8 cellular contexts compared by ENCODE assay signal in genomic region chr5:96439477-96440184, GRCh38. TPM values are rescaled to one million over a fixed set of nuclear protein-coding genes. Genes with fewer than 3 reads are reported as not detected.
DNase-seq lines count a peak whose midpoint lies in the region; ATAC-seq and TF ChIP-seq lines count a peak whose summit lies in the region.

No MANE protein-coding gene starts in this region.

- DNase-seq in fibroblast of mammary gland (ENCODE audit: low read depth) (peak; percentile 17), head of caudate nucleus (no peak), anterior cingulate cortex (lab: John Stamatoyannopoulos, UW) (no peak), HT-29 (ENCODE audit: low spot score) (no peak), vagina (ENCODE audit: extremely low spot score in 2 of 2) (no peak)

- H3K9me3 ChIP-seq in vagina, result no peaks in the 10 kb centered on the region

- H3K4me3 ChIP-seq in fibroblast of mammary gland (ENCODE audit: control insufficient read depth, low read depth, low read length), result no peak overlapping the region
- H3K4me3 ChIP-seq in vagina, result no peak overlapping the region

- H3K36me3 ChIP-seq in vagina, result no peaks in the 10 kb centered on the region

- TF ChIP-seq CTCF in fibroblast of mammary gland (conservative IDR thresholded peaks at IDR 0.05; ENCODE audit: control insufficient read depth, insufficient read depth, low read depth, low read length) (peak; percentile 28), vagina (IDR thresholded peaks at IDR 0.05) (no peak)

- H3K27ac ChIP-seq in vagina, result no peak overlapping the region

- no peaks in the 10 kb centered on the region for H3K4me1 ChIP-seq in vagina

- TF ChIP-seq POLR2A in GM18505 (IDR thresholded peaks at IDR 0.05; ENCODE audit: borderline replicate concordance, extremely low read depth, insufficient read depth, insufficient read length) (no peak), vagina (IDR thresholded peaks at IDR 0.05) (no peak)

- H3K27me3 ChIP-seq in vagina, result no peaks in the 10 kb centered on the region

- intact Hi-C loops in head of caudate nucleus (cut with DNase I), result no loop called here
- intact Hi-C loops in vagina (cut with DNase I), result no loop called here

- ATAC-seq in GM18505 (IDR thresholded peaks at IDR 0.05; ENCODE audit: unreplicated experiment), result peak; percentile 91
- peak; percentile 95 for ATAC-seq in GM21619 (IDR thresholded peaks at IDR 0.05; ENCODE audit: unreplicated experiment)
- peak; percentile 93 for ATAC-seq in HG03460 (IDR thresholded peaks at IDR 0.05; ENCODE audit: unreplicated experiment)

RNA-seq across cellular contexts. Expression of gene PCSK1, which starts 6.6 kb away (rescaled TPM):
- not detected in 2 replicates for total RNA-seq in HT-29 (2014; rRNA removed; shearing (Covaris generic))
- total RNA-seq in vagina, result 1.7 TPM
